In the genomic region with DNA sequence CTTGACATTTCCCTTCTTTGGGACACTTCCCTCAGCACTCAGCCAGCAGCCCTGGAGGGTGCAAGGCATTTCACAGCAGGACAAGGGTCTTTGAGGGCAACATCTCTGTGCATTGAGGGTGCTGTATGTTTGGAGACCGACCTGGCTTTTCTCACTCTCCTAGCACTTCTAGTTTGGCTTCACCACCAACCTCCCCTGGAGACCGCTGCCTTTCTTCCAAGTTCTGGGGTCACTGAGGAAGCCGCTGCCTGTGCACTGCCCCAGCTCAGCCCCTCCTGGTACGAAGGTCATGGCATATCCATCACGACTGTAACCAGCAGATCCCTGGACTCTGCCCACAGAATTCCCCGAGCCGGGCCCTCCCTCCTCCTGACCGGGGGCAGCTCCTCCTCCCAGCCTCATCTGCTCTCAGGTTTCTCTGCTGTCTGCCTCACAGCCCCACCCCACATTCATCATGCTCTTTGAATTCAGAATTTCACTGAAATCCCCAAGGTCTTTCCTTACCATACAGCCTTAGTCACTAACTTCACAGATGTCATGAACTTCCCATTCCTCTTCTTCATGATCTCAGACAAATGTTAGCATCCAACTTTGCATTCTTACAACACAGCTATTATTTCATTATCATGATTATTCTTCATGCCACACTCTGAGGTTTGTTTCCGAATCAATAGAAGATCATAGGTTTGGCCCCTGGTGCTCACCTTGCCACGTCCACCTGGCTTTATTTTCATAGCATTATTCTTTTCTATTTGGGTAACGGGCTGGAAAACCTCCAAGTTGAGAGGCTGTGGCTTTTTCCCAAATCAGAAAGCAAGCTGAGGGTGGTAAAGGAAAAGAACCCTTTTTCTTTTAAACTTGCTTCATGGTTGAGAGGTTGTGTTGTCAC, we compare ENCODE assay signal across 10 cellular contexts.
A peak's percentile ranks its signal among the peaks of the same experiment; 100 is the strongest.
DNase-seq lines count a peak whose midpoint lies in the region; TF ChIP-seq lines count a peak whose summit lies in the region.
"Had no signal": no experiment of that assay in that cellular context is flagged by ENCODE, and none has a peak within 500 bp of the region (broad histone marks: within the 10 kb centered on the region; RNA-seq: fewer than 3 reads in every experiment).

No MANE protein-coding gene starts in this region.

- H3K36me3 ChIP-seq in breast epithelium (no peaks in the 10 kb centered on the region), vagina (no peaks in the 10 kb centered on the region)
- H3K36me3 ChIP-seq: thoracic aorta had no signal

- H3K27ac ChIP-seq in breast epithelium (peak overlapping the region in 1 of 2 donors; percentile 52), vagina (peak overlapping the region; percentile 46)
- H3K27ac ChIP-seq: thoracic aorta had no signal

- no peak overlapping the region for H3K4me3 Mint-ChIP-seq in MCF 10A (ENCODE audit: unreplicated experiment)

- H3K27me3 ChIP-seq in breast epithelium: no peaks in the 10 kb centered on the region
- H3K27me3 ChIP-seq in vagina: no peaks in the 10 kb centered on the region

- POLR2A ChIA-PET in MCF 10A (lab: Yijun Ruan, JAX): no interaction called here

- no peaks in the 10 kb centered on the region for H3K27me3 Mint-ChIP-seq in MCF 10A (ENCODE audit: insufficient read depth, unreplicated experiment)

- H3K9me3 ChIP-seq in breast epithelium: no peaks in the 10 kb centered on the region
- no peaks in the 10 kb centered on the region for H3K9me3 ChIP-seq in vagina
- H3K9me3 ChIP-seq: thoracic aorta had no signal

- H3K36me3 Mint-ChIP-seq in MCF 10A (ENCODE audit: insufficient read depth, unreplicated experiment): no peaks in the 10 kb centered on the region

- H3K4me1 ChIP-seq in breast epithelium (no peaks in the 10 kb centered on the region), vagina (peaks cover 24% of the 10 kb centered on the region)

- TF ChIP-seq POLR2A in breast epithelium (IDR thresholded peaks at IDR 0.05): no peak
- no peak for TF ChIP-seq POLR2A in vagina (IDR thresholded peaks at IDR 0.05)

- peak; percentile 72 for DNase-seq in MCF 10A (ENCODE audit: unreplicated experiment)
- no peak for DNase-seq in breast epithelium (ENCODE audit: low spot score in 2 of 2)
- DNase-seq in amniotic stem cell (lab: John Stamatoyannopoulos, UW): peak; percentile 67
- peak; percentile 91 for DNase-seq in kidney tubule cell (ENCODE audit: low spot score)
- DNase-seq in vagina (ENCODE audit: extremely low spot score in 2 of 2): no peak
- DNase-seq in NCI-H82 (lab: John Stamatoyannopoulos, UW): no peak
- DNase-seq in stimulated activated naive CD4-positive, alpha-beta T cell (lab: John Stamatoyannopoulos, UW): no peak
- DNase-seq in DMS53 treated with DMSO at 0.1 percent for 48 hours (lab: John Stamatoyannopoulos, UW; ENCODE audit: unreplicated experiment): no peak
- DNase-seq: DND-41 had no signal

- H3K27ac Mint-ChIP-seq in MCF 10A (ENCODE audit: low read depth, unreplicated experiment): no peak overlapping the region

- H3K4me1 Mint-ChIP-seq in MCF 10A (ENCODE audit: insufficient read depth, unreplicated experiment): peaks cover 9% of the 10 kb centered on the region

- H3K9me3 Mint-ChIP-seq in MCF 10A (ENCODE audit: unreplicated experiment): no peaks in the 10 kb centered on the region

- TF ChIP-seq CTCF in MCF 10A (IDR thresholded peaks at IDR 0.05; ENCODE audit: unreplicated experiment) (no peak), breast epithelium (IDR thresholded peaks at IDR 0.05) (no peak), vagina (IDR thresholded peaks at IDR 0.05) (no peak)

- H3K4me3 ChIP-seq in breast epithelium (no peak overlapping the region), vagina (no peak overlapping the region)
- H3K4me3 ChIP-seq: thoracic aorta had no signal

- intact Hi-C loops in MCF 10A (cut with micrococcal nuclease) (loop anchor here (2.0 to 10.0 kb wide), 2 partner anchors 98 to 330 kb away; no protein-coding TSS in a partner anchor), breast epithelium (cut with DNase I; ENCODE audit: low total_unique reads) (no loop called here), vagina (cut with DNase I) (no loop called here)

- CTCF ChIA-PET in MCF 10A (lab: Yijun Ruan, JAX): interaction anchor here (0.6 kb wide), 2 partner anchors 111 to 351 kb away, joined by 3 to 4 read pairs; no protein-coding TSS in a partner anchor

- no TSS peak for BruUV-seq in MCF 10A (replicated peaks; lab: Mats Ljungman, UMichigan)

Comparison
In these comparisons a context has a peak if more than half of its experiments do, and no peak if none do; other contexts are left out.
1. DNase-seq: peak in MCF 10A (single experiment), amniotic stem cell (single experiment) and kidney tubule cell (single experiment); none in breast epithelium (0 of 2), vagina (0 of 2), NCI-H82 (single experiment), stimulated activated naive CD4-positive, alpha-beta T cell (0 of 6) and DMS53 treated with DMSO at 0.1 percent for 48 hours (single experiment).